ENCODE assay signal across 2 cellular contexts in the genomic region with DNA sequence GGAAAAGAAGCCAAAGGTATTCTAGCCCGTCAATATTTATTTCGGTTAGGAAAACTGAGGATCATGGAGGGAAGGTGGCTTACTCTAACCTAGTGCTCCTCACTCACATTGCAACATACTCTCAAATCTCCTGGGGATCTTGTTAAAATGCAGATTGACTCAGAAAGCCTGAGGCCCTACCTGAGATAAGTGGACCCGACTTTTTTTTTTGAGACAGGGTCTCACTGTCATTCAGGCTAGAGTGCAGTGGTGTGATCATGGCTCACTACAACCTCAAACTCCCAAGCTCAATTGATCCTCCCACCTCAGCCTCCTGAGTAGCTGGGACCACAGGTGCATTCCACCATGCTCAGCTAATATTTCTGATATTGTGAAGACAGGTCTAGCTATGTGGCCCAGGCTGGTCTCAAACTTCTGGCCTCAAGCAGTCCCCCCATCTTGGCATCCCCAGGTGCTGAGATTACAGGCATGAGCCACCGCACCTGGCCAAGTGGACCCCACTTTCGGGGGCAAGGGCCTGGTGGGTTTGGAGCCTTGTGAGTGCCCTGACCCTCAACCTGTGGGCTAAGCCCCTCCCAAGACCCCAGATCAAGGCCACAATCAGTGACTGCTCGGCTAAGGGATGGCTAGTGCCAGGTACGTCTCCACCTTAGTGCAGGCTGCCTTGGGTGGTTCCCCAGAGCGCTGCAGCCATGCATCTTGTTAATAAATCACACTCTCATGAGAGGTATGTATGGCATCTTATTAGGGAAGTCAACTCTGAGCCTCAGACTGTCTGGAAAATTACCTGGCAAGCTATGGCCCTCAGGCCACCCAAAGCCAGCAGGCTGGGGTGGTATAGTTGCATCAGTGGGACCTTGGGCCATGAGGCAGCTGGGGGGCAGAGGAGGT.
TF ChIP-seq lines count a peak whose summit lies in the region.

No MANE protein-coding gene starts in this region.

TF ChIP-seq in A549, 52 proteins besides CTCF, POLR2A, EP300 and RAD21:
- TF ChIP-seq CEBPB (IDR thresholded peaks at IDR 0.05) (peak in 1 of 2 experiments; percentile 11; a peak in 1 of 4 replicates), NR3C1 (IDR thresholded peaks at IDR 0.05) (no peak), FOSB (CRISPR knock-in tag; IDR thresholded peaks at IDR 0.05) (no peak), HOXB5 (CRISPR knock-in tag; IDR thresholded peaks at IDR 0.05) (no peak), POLR2AphosphoS2 (conservative IDR thresholded peaks at IDR 0.05; ENCODE audit: low read length) (no peak), MAZ (IDR thresholded peaks at IDR 0.05; ENCODE audit: borderline replicate concordance, low read depth, low read length) (no peak)
- TF ChIP-seq, protein P1, sequence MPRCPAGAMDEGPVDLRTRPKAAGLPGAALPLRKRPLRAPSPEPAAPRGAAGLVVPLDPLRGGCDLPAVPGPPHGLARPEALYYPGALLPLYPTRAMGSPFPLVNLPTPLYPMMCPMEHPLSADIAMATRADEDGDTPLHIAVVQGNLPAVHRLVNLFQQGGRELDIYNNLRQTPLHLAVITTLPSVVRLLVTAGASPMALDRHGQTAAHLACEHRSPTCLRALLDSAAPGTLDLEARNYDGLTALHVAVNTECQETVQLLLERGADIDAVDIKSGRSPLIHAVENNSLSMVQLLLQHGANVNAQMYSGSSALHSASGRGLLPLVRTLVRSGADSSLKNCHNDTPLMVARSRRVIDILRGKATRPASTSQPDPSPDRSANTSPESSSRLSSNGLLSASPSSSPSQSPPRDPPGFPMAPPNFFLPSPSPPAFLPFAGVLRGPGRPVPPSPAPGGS (IDR thresholded peaks at IDR 0.05): no peak
- TF ChIP-seq, protein P2, sequence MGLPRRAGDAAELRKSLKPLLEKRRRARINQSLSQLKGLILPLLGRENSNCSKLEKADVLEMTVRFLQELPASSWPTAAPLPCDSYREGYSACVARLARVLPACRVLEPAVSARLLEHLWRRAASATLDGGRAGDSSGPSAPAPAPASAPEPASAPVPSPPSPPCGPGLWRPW (IDR thresholded peaks at IDR 0.05): no peak
TF ChIP-seq in A549: peak in this region for 1.

TF ChIP-seq in GM23338, 12 proteins besides CTCF, POLR2A, EP300 and RAD21:
- TF ChIP-seq ZNF331 (CRISPR knock-in tag; IDR thresholded peaks at IDR 0.05; ENCODE audit: low read depth): no peak
- no peak for TF ChIP-seq JUNB (IDR thresholded peaks at IDR 0.05; ENCODE audit: unreplicated experiment)
- no peak for TF ChIP-seq EZH2 (IDR thresholded peaks at IDR 0.05; ENCODE audit: low read depth, unreplicated experiment)
- no peak for TF ChIP-seq NANOG (IDR thresholded peaks at IDR 0.05; ENCODE audit: borderline replicate concordance)
- TF ChIP-seq, protein P3, sequence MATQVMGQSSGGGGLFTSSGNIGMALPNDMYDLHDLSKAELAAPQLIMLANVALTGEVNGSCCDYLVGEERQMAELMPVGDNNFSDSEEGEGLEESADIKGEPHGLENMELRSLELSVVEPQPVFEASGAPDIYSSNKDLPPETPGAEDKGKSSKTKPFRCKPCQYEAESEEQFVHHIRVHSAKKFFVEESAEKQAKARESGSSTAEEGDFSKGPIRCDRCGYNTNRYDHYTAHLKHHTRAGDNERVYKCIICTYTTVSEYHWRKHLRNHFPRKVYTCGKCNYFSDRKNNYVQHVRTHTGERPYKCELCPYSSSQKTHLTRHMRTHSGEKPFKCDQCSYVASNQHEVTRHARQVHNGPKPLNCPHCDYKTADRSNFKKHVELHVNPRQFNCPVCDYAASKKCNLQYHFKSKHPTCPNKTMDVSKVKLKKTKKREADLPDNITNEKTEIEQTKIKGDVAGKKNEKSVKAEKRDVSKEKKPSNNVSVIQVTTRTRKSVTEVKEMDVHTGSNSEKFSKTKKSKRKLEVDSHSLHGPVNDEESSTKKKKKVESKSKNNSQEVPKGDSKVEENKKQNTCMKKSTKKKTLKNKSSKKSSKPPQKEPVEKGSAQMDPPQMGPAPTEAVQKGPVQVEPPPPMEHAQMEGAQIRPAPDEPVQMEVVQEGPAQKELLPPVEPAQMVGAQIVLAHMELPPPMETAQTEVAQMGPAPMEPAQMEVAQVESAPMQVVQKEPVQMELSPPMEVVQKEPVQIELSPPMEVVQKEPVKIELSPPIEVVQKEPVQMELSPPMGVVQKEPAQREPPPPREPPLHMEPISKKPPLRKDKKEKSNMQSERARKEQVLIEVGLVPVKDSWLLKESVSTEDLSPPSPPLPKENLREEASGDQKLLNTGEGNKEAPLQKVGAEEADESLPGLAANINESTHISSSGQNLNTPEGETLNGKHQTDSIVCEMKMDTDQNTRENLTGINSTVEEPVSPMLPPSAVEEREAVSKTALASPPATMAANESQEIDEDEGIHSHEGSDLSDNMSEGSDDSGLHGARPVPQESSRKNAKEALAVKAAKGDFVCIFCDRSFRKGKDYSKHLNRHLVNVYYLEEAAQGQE (IDR thresholded peaks at IDR 0.05; ENCODE audit: unreplicated experiment): no peak
- TF ChIP-seq STAT1 (IDR thresholded peaks at IDR 0.05; ENCODE audit: unreplicated experiment): no peak
- no peak for TF ChIP-seq ZNF114 (CRISPR knock-in tag; IDR thresholded peaks at IDR 0.05)
- TF ChIP-seq, protein P4, sequence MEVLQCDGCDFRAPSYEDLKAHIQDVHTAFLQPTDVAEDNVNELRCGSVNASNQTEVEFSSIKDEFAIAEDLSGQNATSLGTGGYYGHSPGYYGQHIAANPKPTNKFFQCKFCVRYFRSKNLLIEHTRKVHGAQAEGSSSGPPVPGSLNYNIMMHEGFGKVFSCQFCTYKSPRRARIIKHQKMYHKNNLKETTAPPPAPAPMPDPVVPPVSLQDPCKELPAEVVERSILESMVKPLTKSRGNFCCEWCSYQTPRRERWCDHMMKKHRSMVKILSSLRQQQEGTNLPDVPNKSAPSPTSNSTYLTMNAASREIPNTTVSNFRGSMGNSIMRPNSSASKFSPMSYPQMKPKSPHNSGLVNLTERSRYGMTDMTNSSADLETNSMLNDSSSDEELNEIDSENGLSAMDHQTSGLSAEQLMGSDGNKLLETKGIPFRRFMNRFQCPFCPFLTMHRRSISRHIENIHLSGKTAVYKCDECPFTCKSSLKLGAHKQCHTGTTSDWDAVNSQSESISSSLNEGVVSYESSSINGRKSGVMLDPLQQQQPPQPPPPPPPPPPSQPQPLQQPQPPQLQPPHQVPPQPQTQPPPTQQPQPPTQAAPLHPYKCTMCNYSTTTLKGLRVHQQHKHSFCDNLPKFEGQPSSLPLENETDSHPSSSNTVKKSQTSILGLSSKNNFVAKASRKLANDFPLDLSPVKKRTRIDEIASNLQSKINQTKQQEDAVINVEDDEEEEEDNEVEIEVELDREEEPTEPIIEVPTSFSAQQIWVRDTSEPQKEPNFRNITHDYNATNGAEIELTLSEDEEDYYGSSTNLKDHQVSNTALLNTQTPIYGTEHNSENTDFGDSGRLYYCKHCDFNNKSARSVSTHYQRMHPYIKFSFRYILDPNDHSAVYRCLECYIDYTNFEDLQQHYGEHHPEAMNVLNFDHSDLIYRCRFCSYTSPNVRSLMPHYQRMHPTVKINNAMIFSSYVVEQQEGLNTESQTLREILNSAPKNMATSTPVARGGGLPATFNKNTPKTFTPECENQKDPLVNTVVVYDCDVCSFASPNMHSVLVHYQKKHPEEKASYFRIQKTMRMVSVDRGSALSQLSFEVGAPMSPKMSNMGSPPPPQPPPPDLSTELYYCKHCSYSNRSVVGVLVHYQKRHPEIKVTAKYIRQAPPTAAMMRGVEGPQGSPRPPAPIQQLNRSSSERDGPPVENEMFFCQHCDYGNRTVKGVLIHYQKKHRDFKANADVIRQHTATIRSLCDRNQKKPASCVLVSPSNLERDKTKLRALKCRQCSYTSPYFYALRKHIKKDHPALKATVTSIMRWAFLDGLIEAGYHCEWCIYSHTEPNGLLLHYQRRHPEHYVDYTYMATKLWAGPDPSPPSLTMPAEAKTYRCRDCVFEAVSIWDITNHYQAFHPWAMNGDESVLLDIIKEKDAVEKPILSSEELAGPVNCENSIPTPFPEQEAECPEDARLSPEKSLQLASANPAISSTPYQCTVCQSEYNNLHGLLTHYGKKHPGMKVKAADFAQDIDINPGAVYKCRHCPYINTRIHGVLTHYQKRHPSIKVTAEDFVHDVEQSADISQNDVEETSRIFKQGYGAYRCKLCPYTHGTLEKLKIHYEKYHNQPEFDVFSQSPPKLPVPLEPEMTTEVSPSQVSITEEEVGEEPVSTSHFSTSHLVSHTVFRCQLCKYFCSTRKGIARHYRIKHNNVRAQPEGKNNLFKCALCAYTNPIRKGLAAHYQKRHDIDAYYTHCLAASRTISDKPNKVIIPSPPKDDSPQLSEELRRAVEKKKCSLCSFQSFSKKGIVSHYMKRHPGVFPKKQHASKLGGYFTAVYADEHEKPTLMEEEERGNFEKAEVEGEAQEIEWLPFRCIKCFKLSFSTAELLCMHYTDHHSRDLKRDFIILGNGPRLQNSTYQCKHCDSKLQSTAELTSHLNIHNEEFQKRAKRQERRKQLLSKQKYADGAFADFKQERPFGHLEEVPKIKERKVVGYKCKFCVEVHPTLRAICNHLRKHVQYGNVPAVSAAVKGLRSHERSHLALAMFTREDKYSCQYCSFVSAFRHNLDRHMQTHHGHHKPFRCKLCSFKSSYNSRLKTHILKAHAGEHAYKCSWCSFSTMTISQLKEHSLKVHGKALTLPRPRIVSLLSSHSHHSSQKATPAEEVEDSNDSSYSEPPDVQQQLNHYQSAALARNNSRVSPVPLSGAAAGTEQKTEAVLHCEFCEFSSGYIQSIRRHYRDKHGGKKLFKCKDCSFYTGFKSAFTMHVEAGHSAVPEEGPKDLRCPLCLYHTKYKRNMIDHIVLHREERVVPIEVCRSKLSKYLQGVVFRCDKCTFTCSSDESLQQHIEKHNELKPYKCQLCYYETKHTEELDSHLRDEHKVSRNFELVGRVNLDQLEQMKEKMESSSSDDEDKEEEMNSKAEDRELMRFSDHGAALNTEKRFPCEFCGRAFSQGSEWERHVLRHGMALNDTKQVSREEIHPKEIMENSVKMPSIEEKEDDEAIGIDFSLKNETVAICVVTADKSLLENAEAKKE (CRISPR knock-in tag; IDR thresholded peaks at IDR 0.05): no peak
- TF ChIP-seq CREB1 (CRISPR knock-in tag; IDR thresholded peaks at IDR 0.05; ENCODE audit: low read depth): no peak
- TF ChIP-seq, protein P5, sequence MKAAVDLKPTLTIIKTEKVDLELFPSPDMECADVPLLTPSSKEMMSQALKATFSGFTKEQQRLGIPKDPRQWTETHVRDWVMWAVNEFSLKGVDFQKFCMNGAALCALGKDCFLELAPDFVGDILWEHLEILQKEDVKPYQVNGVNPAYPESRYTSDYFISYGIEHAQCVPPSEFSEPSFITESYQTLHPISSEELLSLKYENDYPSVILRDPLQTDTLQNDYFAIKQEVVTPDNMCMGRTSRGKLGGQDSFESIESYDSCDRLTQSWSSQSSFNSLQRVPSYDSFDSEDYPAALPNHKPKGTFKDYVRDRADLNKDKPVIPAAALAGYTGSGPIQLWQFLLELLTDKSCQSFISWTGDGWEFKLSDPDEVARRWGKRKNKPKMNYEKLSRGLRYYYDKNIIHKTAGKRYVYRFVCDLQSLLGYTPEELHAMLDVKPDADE (IDR thresholded peaks at IDR 0.05): no peak
- no peak for TF ChIP-seq POLR2AphosphoS5 (IDR thresholded peaks at IDR 0.05; ENCODE audit: low read depth)
- TF ChIP-seq EZH2phosphoT487 (IDR thresholded peaks at IDR 0.05; ENCODE audit: unreplicated experiment): no peak
TF ChIP-seq in GM23338: peak in this region for 0.
